3 cellular contexts compared by ENCODE assay signal in the genomic region with DNA sequence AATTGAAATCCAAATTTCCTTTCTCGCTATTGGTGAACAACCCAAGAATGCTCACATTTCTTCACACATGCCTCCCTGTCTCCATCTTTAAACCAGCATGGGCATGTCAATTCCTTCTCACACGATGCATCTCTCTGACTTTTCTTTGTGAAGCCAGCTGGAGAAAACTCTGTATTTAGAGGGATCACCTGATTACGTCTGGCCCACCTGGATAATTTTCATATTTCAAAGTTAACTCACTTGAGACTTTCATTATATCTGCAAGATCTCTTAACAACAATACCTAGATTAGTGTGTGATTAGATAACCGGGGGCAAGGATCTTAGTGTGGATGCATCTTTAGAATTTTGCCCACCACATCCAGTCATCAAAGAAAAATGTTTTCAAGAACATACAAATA.
A peak's percentile ranks its signal among the peaks of the same experiment; 100 is the strongest.
TF ChIP-seq lines count a peak whose summit lies in the region.

No MANE protein-coding gene starts in this region.

TF ChIP-seq in HEK293, 187 proteins besides CTCF, POLR2A, EP300 and RAD21:
- TF ChIP-seq, protein P1, sequence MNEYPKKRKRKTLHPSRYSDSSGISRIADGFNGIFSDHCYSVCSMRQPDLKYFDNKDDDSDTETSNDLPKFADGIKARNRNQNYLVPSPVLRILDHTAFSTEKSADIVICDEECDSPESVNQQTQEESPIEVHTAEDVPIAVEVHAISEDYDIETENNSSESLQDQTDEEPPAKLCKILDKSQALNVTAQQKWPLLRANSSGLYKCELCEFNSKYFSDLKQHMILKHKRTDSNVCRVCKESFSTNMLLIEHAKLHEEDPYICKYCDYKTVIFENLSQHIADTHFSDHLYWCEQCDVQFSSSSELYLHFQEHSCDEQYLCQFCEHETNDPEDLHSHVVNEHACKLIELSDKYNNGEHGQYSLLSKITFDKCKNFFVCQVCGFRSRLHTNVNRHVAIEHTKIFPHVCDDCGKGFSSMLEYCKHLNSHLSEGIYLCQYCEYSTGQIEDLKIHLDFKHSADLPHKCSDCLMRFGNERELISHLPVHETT (tag by site-specific recombination; IDR thresholded peaks at IDR 0.05), result no peak
- no peak for TF ChIP-seq ZNF157 (tag by site-specific recombination; IDR thresholded peaks at IDR 0.05)
- peak; percentile 76 for TF ChIP-seq ZNF10 (tag by site-specific recombination; IDR thresholded peaks at IDR 0.05)

TF ChIP-seq in K562, 482 proteins besides CTCF, POLR2A, EP300 and RAD21:
- TF ChIP-seq ZNF134 (CRISPR knock-in tag; conservative IDR thresholded peaks at IDR 0.05) (peak; percentile 58; the same call in 1 of the 2 replicates), ZFX (CRISPR knock-in tag; IDR thresholded peaks at IDR 0.05) (no peak), HNRNPK (IDR thresholded peaks at IDR 0.05; ENCODE audit: low read depth, low read length, poor library complexity, severe bottlenecking) (no peak), HDAC1 (IDR thresholded peaks at IDR 0.05) (no peak)

TF ChIP-seq in endothelial cell of umbilical vein, 7 proteins besides CTCF, POLR2A, EP300 and RAD21:
- TF ChIP-seq EZH2 (IDR thresholded peaks at IDR 0.05; ENCODE audit: borderline replicate concordance, low read depth, low read length, severe bottlenecking) (no peak), GATA2 (IDR thresholded peaks at IDR 0.05; ENCODE audit: insufficient read depth, insufficient read length, low read depth, low read length) (no peak), MYC (IDR thresholded peaks at IDR 0.05; ENCODE audit: low read depth, low read length) (no peak), JUN (IDR thresholded peaks at IDR 0.05; ENCODE audit: borderline replicate concordance, insufficient read depth, insufficient read length, low read depth) (no peak), FOS (IDR thresholded peaks at IDR 0.05; ENCODE audit: borderline replicate concordance, insufficient read depth, low read length) (no peak), POLR2AphosphoS5 (IDR thresholded peaks at IDR 0.05; ENCODE audit: insufficient read depth, low read depth, low read length) (no peak)
- TF ChIP-seq, protein P2, sequence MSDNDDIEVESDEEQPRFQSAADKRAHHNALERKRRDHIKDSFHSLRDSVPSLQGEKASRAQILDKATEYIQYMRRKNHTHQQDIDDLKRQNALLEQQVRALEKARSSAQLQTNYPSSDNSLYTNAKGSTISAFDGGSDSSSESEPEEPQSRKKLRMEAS (IDR thresholded peaks at IDR 0.05; ENCODE audit: insufficient read depth, insufficient read length), result no peak
